ENCODE assay signal across 1 cellular context in the genomic region with DNA sequence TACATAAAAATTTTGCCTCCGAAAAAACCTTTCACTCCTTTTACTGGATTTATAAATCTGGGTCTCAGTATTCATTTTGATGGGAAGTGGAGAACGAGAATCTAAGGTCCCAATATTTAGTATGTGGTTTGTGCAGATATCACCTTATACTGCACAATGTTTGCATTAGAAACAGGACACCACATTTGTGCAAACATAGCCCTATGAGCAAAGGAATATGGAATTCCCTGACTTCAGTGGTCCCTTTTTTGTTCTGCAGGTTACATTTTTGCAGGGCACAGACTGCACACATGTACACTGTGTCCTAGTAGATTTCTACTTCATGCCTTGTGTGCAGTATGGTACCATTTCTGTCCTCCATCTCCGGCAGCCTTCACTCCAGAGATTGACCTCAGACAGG.
TF ChIP-seq lines count a peak whose summit lies in the region.

No MANE protein-coding gene starts in this region.

TF ChIP-seq in H1, 55 proteins besides CTCF, POLR2A, EP300 and RAD21:
- no peak for TF ChIP-seq KDM4A (IDR thresholded peaks at IDR 0.05; ENCODE audit: low read depth, low read length, severe bottlenecking)
- no peak for TF ChIP-seq JUND (IDR thresholded peaks at IDR 0.05; ENCODE audit: low read length)
- TF ChIP-seq, protein P1, sequence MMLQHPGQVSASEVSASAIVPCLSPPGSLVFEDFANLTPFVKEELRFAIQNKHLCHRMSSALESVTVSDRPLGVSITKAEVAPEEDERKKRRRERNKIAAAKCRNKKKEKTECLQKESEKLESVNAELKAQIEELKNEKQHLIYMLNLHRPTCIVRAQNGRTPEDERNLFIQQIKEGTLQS (IDR thresholded peaks at IDR 0.05; ENCODE audit: insufficient read depth, low read depth, low read length) = no peak
- no peak for TF ChIP-seq BACH1 (IDR thresholded peaks at IDR 0.05; ENCODE audit: low read length)
- TF ChIP-seq CHD2 (IDR thresholded peaks at IDR 0.05; ENCODE audit: low read length) = no peak
- TF ChIP-seq SRF (IDR thresholded peaks at IDR 0.05; ENCODE audit: low read depth, low read length) = no peak
- TF ChIP-seq BRCA1 (IDR thresholded peaks at IDR 0.05; ENCODE audit: low read depth, low read length) = no peak
- no peak for TF ChIP-seq CEBPB (IDR thresholded peaks at IDR 0.05; ENCODE audit: low read depth, low read length)
- no peak for TF ChIP-seq ZNF274 (IDR thresholded peaks at IDR 0.05; ENCODE audit: borderline replicate concordance, extremely low read depth, low read length)
- TF ChIP-seq USF2 (IDR thresholded peaks at IDR 0.05; ENCODE audit: low read length) = no peak
